In the genomic region with DNA sequence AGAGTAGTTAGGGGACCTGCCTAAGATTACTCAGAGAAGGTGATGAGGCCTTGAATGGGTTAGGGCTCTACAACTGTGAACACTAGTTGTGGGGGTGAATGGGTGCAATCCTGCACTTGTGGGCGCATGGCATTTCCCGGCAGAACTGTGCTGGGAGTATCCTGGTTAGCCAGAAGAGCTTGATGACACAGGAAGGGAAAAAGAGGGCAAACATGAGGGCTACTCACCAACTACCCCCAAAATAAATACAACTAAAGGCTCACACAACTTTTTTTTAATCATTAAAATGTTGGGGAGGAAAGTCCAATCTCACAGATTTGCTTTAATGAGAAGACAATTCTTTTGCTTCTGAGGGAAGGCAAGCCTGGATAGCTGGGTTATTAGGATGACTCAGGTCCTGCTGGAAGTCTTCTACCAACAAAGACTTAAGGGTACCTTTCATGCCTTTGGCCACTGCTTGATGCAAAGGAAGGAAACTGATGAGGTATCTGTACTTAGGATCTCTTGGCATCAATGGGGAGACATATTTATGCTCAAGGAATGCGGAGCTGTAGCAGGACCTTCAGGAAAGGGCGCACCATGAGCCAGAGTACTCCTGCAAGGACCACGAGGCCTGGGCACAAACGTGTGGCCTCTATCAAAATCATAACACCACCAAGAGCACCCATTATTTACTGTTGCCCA, we compare ENCODE assay signal across 18 cellular contexts.
"Had no signal": no experiment of that assay in that cellular context is flagged by ENCODE, and none has a peak within 500 bp of the region (broad histone marks: within the 10 kb centered on the region; RNA-seq: fewer than 3 reads in every experiment).

No MANE protein-coding gene starts in this region.

- H3K27ac ChIP-seq: coronary artery, neutrophil, transverse colon, VCaP had no signal

- H3K9me3 ChIP-seq: adrenal gland, neutrophil, transverse colon had no signal

- DNase-seq: activated CD4-positive, alpha-beta T cell treated with anti-CD3 and anti-CD28 coated beads for 4 hours; activated CD8-positive, alpha-beta memory T cell treated with anti-CD3 and anti-CD28 coated beads, Interleukin-2, amount 50 U/mL, for 4 hours; activated CD8-positive, alpha-beta T cell treated with anti-CD3 and anti-CD28 coated beads for 36 hours; activated naive CD4-positive, alpha-beta T cell treated with anti-CD3 and anti-CD28 coated beads for 36 hours; adrenal gland; central memory CD4-positive, alpha-beta T cell; effector memory CD4-positive, alpha-beta T cell; hypothalamus; kidney glomerular epithelial cell; naive B cell; posterior cingulate gyrus; right cardiac atrium; transverse colon had no signal

- H3K27me3 Mint-ChIP-seq: activated CD8-positive, alpha-beta T cell treated with anti-CD3 and anti-CD28 coated beads for 36 hours; activated T-helper 17 cell treated with anti-CD3 and anti-CD28 coated beads, Interleukin-2, amount 50 U/mL, for 72 hours; stimulated activated memory B cell treated with anti-CD40 and anti-IgM and Interleukin-4, amounts not matched to agents 10 μg/mL and 1 μg/mL and 100 μg/mL, for 72 hours had no signal

- H3K4me3 ChIP-seq: adrenal gland, coronary artery, transverse colon had no signal

- H3K36me3 Mint-ChIP-seq: naive B cell; stimulated activated memory B cell treated with anti-CD40 and anti-IgM and Interleukin-4, amounts not matched to agents 10 μg/mL and 1 μg/mL and 100 μg/mL, for 72 hours had no signal

- H3K4me3 Mint-ChIP-seq: activated CD8-positive, alpha-beta T cell treated with anti-CD3 and anti-CD28 coated beads for 36 hours; activated naive CD4-positive, alpha-beta T cell treated with anti-CD3 and anti-CD28 coated beads for 36 hours; activated T-helper 17 cell treated with anti-CD3 and anti-CD28 coated beads, Interleukin-2, amount 50 U/mL, for 72 hours; stimulated activated memory B cell treated with anti-CD40 and anti-IgM and Interleukin-4, amounts not matched to agents 10 μg/mL and 1 μg/mL and 100 μg/mL, for 72 hours had no signal

- H3K27me3 ChIP-seq: adrenal gland, neutrophil, transverse colon had no signal

- H3K36me3 ChIP-seq: adrenal gland, neutrophil, transverse colon had no signal

- H3K27ac Mint-ChIP-seq: activated CD8-positive, alpha-beta T cell treated with anti-CD3 and anti-CD28 coated beads for 36 hours; activated T-helper 17 cell treated with anti-CD3 and anti-CD28 coated beads, Interleukin-2, amount 50 U/mL, for 72 hours; stimulated activated memory B cell treated with anti-CD40 and anti-IgM and Interleukin-4, amounts not matched to agents 10 μg/mL and 1 μg/mL and 100 μg/mL, for 72 hours had no signal

- H3K9me3 Mint-ChIP-seq: activated CD8-positive, alpha-beta T cell treated with anti-CD3 and anti-CD28 coated beads for 36 hours; activated naive CD4-positive, alpha-beta T cell treated with anti-CD3 and anti-CD28 coated beads for 36 hours; activated T-helper 17 cell treated with anti-CD3 and anti-CD28 coated beads, Interleukin-2, amount 50 U/mL, for 72 hours; stimulated activated memory B cell treated with anti-CD40 and anti-IgM and Interleukin-4, amounts not matched to agents 10 μg/mL and 1 μg/mL and 100 μg/mL, for 72 hours had no signal

- ATAC-seq: activated CD8-positive, alpha-beta T cell treated with anti-CD3 and anti-CD28 coated beads for 36 hours; activated T-helper 17 cell treated with anti-CD3 and anti-CD28 coated beads, Interleukin-2, amount 50 U/mL, for 72 hours; right cardiac atrium; stimulated activated memory B cell treated with anti-CD40 and anti-IgM and Interleukin-4, amounts not matched to agents 10 μg/mL and 1 μg/mL and 100 μg/mL, for 72 hours had no signal

- H3K4me1 Mint-ChIP-seq: activated T-helper 17 cell treated with anti-CD3 and anti-CD28 coated beads, Interleukin-2, amount 50 U/mL, for 72 hours had no signal
